16 cellular contexts compared by ENCODE assay signal in genomic region chr2:156327835-156328401, GRCh38. TPM values are rescaled to one million over a fixed set of nuclear protein-coding genes. Genes with fewer than 3 reads are reported as not detected.
DNase-seq lines count a peak whose midpoint lies in the region; ATAC-seq and TF ChIP-seq lines count a peak whose summit lies in the region.
"Had no signal": no experiment of that assay in that cellular context is flagged by ENCODE, and none has a peak within 500 bp of the region (broad histone marks: within the 10 kb centered on the region; RNA-seq: fewer than 3 reads in every experiment).

No MANE protein-coding gene starts in this region.

- peaks cover 37 to 62% of the 10 kb centered on the region in 2 donors for H3K27me3 Mint-ChIP-seq in natural killer cell (ENCODE audit: low read depth in 2 of 2)
- peaks cover 42 to 44% of the 10 kb centered on the region in 2 donors for H3K27me3 Mint-ChIP-seq in natural killer cell treated with Interleukin-12 subunit alpha and Interleukin-12 subunit beta and Interleukin-15 and Interleukin-18, amount 100 ng/mL, for 72 hours
- peaks cover 22% of the 10 kb centered on the region for H3K27me3 Mint-ChIP-seq in activated naive CD8-positive, alpha-beta T cell
- H3K27me3 Mint-ChIP-seq in immature natural killer cell (ENCODE audit: low read depth in 3 of 3), result peaks cover 73 to 83% (median 75%) of the 10 kb centered on the region in 3 donors

- intact Hi-C loops in natural killer cell (cut with micrococcal nuclease), result no loop called here

- no peaks in the 10 kb centered on the region for H3K36me3 Mint-ChIP-seq in natural killer cell
- peaks cover 24% of the 10 kb centered on the region for H3K36me3 Mint-ChIP-seq in natural killer cell treated with Interleukin-12 subunit alpha and Interleukin-12 subunit beta and Interleukin-15 and Interleukin-18, amount 100 ng/mL, for 72 hours
- peaks cover 57% of the 10 kb centered on the region for H3K36me3 Mint-ChIP-seq in activated naive CD8-positive, alpha-beta T cell
- peaks cover 24 to 40% (median 31%) of the 10 kb centered on the region in 3 donors for H3K36me3 Mint-ChIP-seq in immature natural killer cell

- H3K27ac ChIP-seq in caudate nucleus (ENCODE audit: low read depth, low read length), result no peak overlapping the region
- H3K27ac ChIP-seq: esophagus muscularis mucosa, stomach, WERI-Rb-1 had no signal

- no peak for TF ChIP-seq CTCF in natural killer cell (IDR thresholded peaks at IDR 0.05)

- DNase-seq in natural killer cell (no peak), immature natural killer cell (peak in 2 of 3 donors; percentile 35 to 38), cerebellar nuclear complex (lab: John Stamatoyannopoulos, UW) (no peak), caudate nucleus (lab: John Stamatoyannopoulos, UW) (no peak)
- no peak for DNase-seq in natural killer cell treated with Interleukin-12 subunit alpha and Interleukin-12 subunit beta and Interleukin-15 and Interleukin-18, amount 100 ng/mL, for 72 hours (ENCODE audit: low spot score)
- no peak for DNase-seq in activated naive CD4-positive, alpha-beta T cell treated with anti-CD3 and anti-CD28 coated beads, Interleukin-2, amount 50 U/mL, for 16 hours
- DNase-seq: ACHN, mammary epithelial cell, MV-4-11, NCI-H510A treated with DMSO at 0.1 percent for 48 hours, stomach, WERI-Rb-1 had no signal

- H3K9me3 Mint-ChIP-seq in natural killer cell (no peaks in the 10 kb centered on the region), immature natural killer cell (peaks cover 0 to 3% (median 2%) of the 10 kb centered on the region in 6 donors)
- no peaks in the 10 kb centered on the region for H3K9me3 Mint-ChIP-seq in natural killer cell treated with Interleukin-12 subunit alpha and Interleukin-12 subunit beta and Interleukin-15 and Interleukin-18, amount 100 ng/mL, for 72 hours
- no peaks in the 10 kb centered on the region for H3K9me3 Mint-ChIP-seq in activated naive CD8-positive, alpha-beta T cell (ENCODE audit: low read depth)
- H3K9me3 Mint-ChIP-seq: T-cell had no signal

- ATAC-seq in natural killer cell (no peak), HG02763 (IDR thresholded peaks at IDR 0.05; ENCODE audit: unreplicated experiment) (no peak)
- ATAC-seq in natural killer cell treated with Interleukin-12 subunit alpha and Interleukin-12 subunit beta and Interleukin-15 and Interleukin-18, amount 100 ng/mL, for 72 hours, result no peak
- ATAC-seq: T-cell had no signal

- H3K4me1 Mint-ChIP-seq in natural killer cell (peaks cover 46 to 56% of the 10 kb centered on the region in 2 donors), immature natural killer cell (peaks cover 37 to 48% of the 10 kb centered on the region in 2 donors)
- peaks cover 27 to 36% of the 10 kb centered on the region in 2 donors for H3K4me1 Mint-ChIP-seq in natural killer cell treated with Interleukin-12 subunit alpha and Interleukin-12 subunit beta and Interleukin-15 and Interleukin-18, amount 100 ng/mL, for 72 hours (ENCODE audit: low read depth in 2 of 2)
- peaks cover 50% of the 10 kb centered on the region for H3K4me1 Mint-ChIP-seq in activated naive CD8-positive, alpha-beta T cell (ENCODE audit: low read depth)

- H3K4me3 Mint-ChIP-seq in natural killer cell (peak overlapping the region; percentile 32), immature natural killer cell (peak overlapping the region in 2 of 5 donors; percentile 1 to 31)
- no peak overlapping the region for H3K4me3 Mint-ChIP-seq in natural killer cell treated with Interleukin-12 subunit alpha and Interleukin-12 subunit beta and Interleukin-15 and Interleukin-18, amount 100 ng/mL, for 72 hours
- peak overlapping the region; percentile 66 for H3K4me3 Mint-ChIP-seq in activated naive CD8-positive, alpha-beta T cell

- H3K27ac Mint-ChIP-seq in natural killer cell (peak overlapping the region; percentile 99), immature natural killer cell (peak overlapping the region in 2 of 6 donors; percentile 18 to 21)
- no peak overlapping the region for H3K27ac Mint-ChIP-seq in natural killer cell treated with Interleukin-12 subunit alpha and Interleukin-12 subunit beta and Interleukin-15 and Interleukin-18, amount 100 ng/mL, for 72 hours
- no peak overlapping the region for H3K27ac Mint-ChIP-seq in activated naive CD8-positive, alpha-beta T cell
- H3K27ac Mint-ChIP-seq: T-cell had no signal

RNA-seq across cellular contexts. Expression of gene NR4A2, which starts 4.6 kb away (rescaled TPM):
- total RNA-seq in natural killer cell, result 100 to 1,000 TPM; 163 to 316 (median 266) TPM
- total RNA-seq in natural killer cell treated with Interleukin-12 subunit alpha and Interleukin-12 subunit beta and Interleukin-15 and Interleukin-18, amount 100 ng/mL, for 72 hours, result 1 to 10 TPM; 2.7 to 4.2 TPM
- polyA plus RNA-seq in immature natural killer cell, result 10 to 100 TPM; 21.0 to 46.7 (median 21.7) TPM

Comparison
In these comparisons a context has a peak if more than half of its experiments do, and no peak if none do; other contexts are left out.
1. H3K27ac Mint-ChIP-seq: peak in natural killer cell (2 of 2); none in natural killer cell treated with Interleukin-12 subunit alpha and Interleukin-12 subunit beta and Interleukin-15 and Interleukin-18, amount 100 ng/mL, for 72 hours (0 of 2) and activated naive CD8-positive, alpha-beta T cell (single experiment).
2. RNA of gene NR4A2, which starts 4.6 kb away (total RNA-seq): 163 to 316 TPM in natural killer cell; 2.7 to 4.2 TPM in natural killer cell treated with Interleukin-12 subunit alpha and Interleukin-12 subunit beta and Interleukin-15 and Interleukin-18, amount 100 ng/mL, for 72 hours; every median in the first group is over 10 times any median in the second.
3. DNase-seq: peak in immature natural killer cell (2 of 3); none in natural killer cell (single experiment), natural killer cell treated with Interleukin-12 subunit alpha and Interleukin-12 subunit beta and Interleukin-15 and Interleukin-18, amount 100 ng/mL, for 72 hours (single experiment), cerebellar nuclear complex (0 of 2), caudate nucleus (0 of 61) and activated naive CD4-positive, alpha-beta T cell treated with anti-CD3 and anti-CD28 coated beads, Interleukin-2, amount 50 U/mL, for 16 hours (single experiment).